In genomic region chr2:134679294-134679693, GRCh38 we compare ENCODE assay signal across 21 cellular contexts. TPM values are rescaled to one million over a fixed set of nuclear protein-coding genes. Genes with fewer than 3 reads are reported as not detected.
DNase-seq lines count a peak whose midpoint lies in the region; ATAC-seq, FAIRE-seq and TF ChIP-seq lines count a peak whose summit lies in the region.
"Had no signal": no experiment of that assay in that cellular context is flagged by ENCODE, and none has a peak within 500 bp of the region (broad histone marks: within the 10 kb centered on the region; RNA-seq: fewer than 3 reads in every experiment).

No MANE protein-coding gene starts in this region.

- DNase-seq in activated naive CD8-positive, alpha-beta T cell treated with anti-CD3 and anti-CD28 coated beads for 36 hours = no peak
- DNase-seq in GM12891 (ENCODE audit: insufficient read length, low spot score) (no peak), LoVo (ENCODE audit: low spot score) (no peak), Caco-2 (no peak)
- no peak for DNase-seq in effector memory CD8-positive, alpha-beta T cell
- no peak for DNase-seq in stimulated activated effector memory CD8-positive, alpha-beta T cell treated with anti-CD3 and anti-CD28 coated beads, Interleukin-12 subunit alpha, Interleukin-12 subunit beta, amount 100 ng/mL, for 72 hours (ENCODE audit: low spot score in 2 of 2)
- DNase-seq: BE2C, COR-L47, DMS79, GM23248, MM.1S, NCI-H1105 treated with DMSO at 0.1 percent for 48 hours, NCI-H187 treated with DMSO at 0.1 percent for 48 hours, NCI-H446, NCI-H748 treated with DMSO at 0.1 percent for 48 hours had no signal

- H3K36me3 ChIP-seq in Caco-2 (ENCODE audit: control insufficient read depth, insufficient read depth, low read length) = no peaks in the 10 kb centered on the region
- H3K36me3 ChIP-seq: BE2C had no signal

- H3K9me3 Mint-ChIP-seq in activated naive CD8-positive, alpha-beta T cell (ENCODE audit: low read depth) = no peaks in the 10 kb centered on the region
- peaks cover 1% of the 10 kb centered on the region for H3K9me3 Mint-ChIP-seq in activated naive CD8-positive, alpha-beta T cell treated with anti-CD3 and anti-CD28 coated beads for 36 hours
- H3K9me3 Mint-ChIP-seq in effector memory CD8-positive, alpha-beta T cell = no peaks in the 10 kb centered on the region
- peaks cover 2% of the 10 kb centered on the region for H3K9me3 Mint-ChIP-seq in stimulated activated effector memory CD8-positive, alpha-beta T cell treated with anti-CD3 and anti-CD28 coated beads, Interleukin-12 subunit alpha, Interleukin-12 subunit beta, amount 100 ng/mL, for 72 hours
- H3K9me3 Mint-ChIP-seq in Caco-2 (ENCODE audit: unreplicated experiment) = no peaks in the 10 kb centered on the region

- H3K27me3 ChIP-seq in Caco-2 (replicated peaks; ENCODE audit: control insufficient read depth, insufficient read depth, low read length) = peaks cover 1% of the 10 kb centered on the region; the same call in 1 of the 2 replicates
- H3K27me3 ChIP-seq: BE2C had no signal

- CTCF ChIA-PET in Caco-2 (lab: Charles Lee) = interaction anchor here (0.6 kb wide), 1 partner anchor 181 kb away, joined by 4 read pairs; no protein-coding TSS in a partner anchor

- peaks cover 59% of the 10 kb centered on the region for H3K4me1 Mint-ChIP-seq in activated naive CD8-positive, alpha-beta T cell (ENCODE audit: low read depth)
- peaks cover 26% of the 10 kb centered on the region for H3K4me1 Mint-ChIP-seq in activated naive CD8-positive, alpha-beta T cell treated with anti-CD3 and anti-CD28 coated beads for 36 hours
- H3K4me1 Mint-ChIP-seq in effector memory CD8-positive, alpha-beta T cell (ENCODE audit: low read depth in 2 of 2) = peaks cover 38 to 56% of the 10 kb centered on the region in 2 donors
- H3K4me1 Mint-ChIP-seq in stimulated activated effector memory CD8-positive, alpha-beta T cell treated with anti-CD3 and anti-CD28 coated beads, Interleukin-12 subunit alpha, Interleukin-12 subunit beta, amount 100 ng/mL, for 72 hours = peaks cover 73% of the 10 kb centered on the region
- H3K4me1 Mint-ChIP-seq in Caco-2 (ENCODE audit: low read depth, unreplicated experiment) = no peaks in the 10 kb centered on the region

- H3K36me3 Mint-ChIP-seq in activated naive CD8-positive, alpha-beta T cell = peaks cover 3% of the 10 kb centered on the region
- peaks cover 2% of the 10 kb centered on the region for H3K36me3 Mint-ChIP-seq in activated naive CD8-positive, alpha-beta T cell treated with anti-CD3 and anti-CD28 coated beads for 36 hours
- H3K36me3 Mint-ChIP-seq in effector memory CD8-positive, alpha-beta T cell (ENCODE audit: insufficient read depth) = no peaks in the 10 kb centered on the region
- H3K36me3 Mint-ChIP-seq in stimulated activated effector memory CD8-positive, alpha-beta T cell treated with anti-CD3 and anti-CD28 coated beads, Interleukin-12 subunit alpha, Interleukin-12 subunit beta, amount 100 ng/mL, for 72 hours = no peaks in the 10 kb centered on the region
- no peaks in the 10 kb centered on the region for H3K36me3 Mint-ChIP-seq in Caco-2 (ENCODE audit: insufficient read depth, unreplicated experiment)

- intact Hi-C loops in Caco-2 (cut with micrococcal nuclease; ENCODE audit: unreplicated experiment) = no loop called here

- TF ChIP-seq POLR2A in GM12891 (IDR thresholded peaks at IDR 0.05; ENCODE audit: low read depth, low read length) = no peak

- peak; percentile 16 for FAIRE-seq in GM12891 (lab: Jason Lieb, UNC)
- FAIRE-seq: GM12892 had no signal

- POLR2A ChIA-PET in Caco-2 (lab: Charles Lee) = no interaction called here

- TF ChIP-seq CTCF in Caco-2 (IDR thresholded peaks at IDR 0.05; ENCODE audit: insufficient read depth in 1 of 2, low read depth in 1 of 2, low read length in 1 of 2, severe bottlenecking in 1 of 2, unreplicated experiment in 1 of 2) = no peak

- BruUV-seq in Caco-2 (replicated peaks; lab: Mats Ljungman, UMichigan) = no TSS peak

- H3K27ac Mint-ChIP-seq in activated naive CD8-positive, alpha-beta T cell = no peak overlapping the region
- no peak overlapping the region for H3K27ac Mint-ChIP-seq in activated naive CD8-positive, alpha-beta T cell treated with anti-CD3 and anti-CD28 coated beads for 36 hours
- peak overlapping the region; percentile 68 to 87 for H3K27ac Mint-ChIP-seq in effector memory CD8-positive, alpha-beta T cell
- peak overlapping the region; percentile 68 for H3K27ac Mint-ChIP-seq in stimulated activated effector memory CD8-positive, alpha-beta T cell treated with anti-CD3 and anti-CD28 coated beads, Interleukin-12 subunit alpha, Interleukin-12 subunit beta, amount 100 ng/mL, for 72 hours
- no peak overlapping the region for H3K27ac Mint-ChIP-seq in Caco-2 (ENCODE audit: unreplicated experiment)

- H3K27me3 Mint-ChIP-seq in activated naive CD8-positive, alpha-beta T cell = no peaks in the 10 kb centered on the region
- peaks cover 39% of the 10 kb centered on the region for H3K27me3 Mint-ChIP-seq in activated naive CD8-positive, alpha-beta T cell treated with anti-CD3 and anti-CD28 coated beads for 36 hours
- H3K27me3 Mint-ChIP-seq in effector memory CD8-positive, alpha-beta T cell = no peaks in the 10 kb centered on the region
- peaks cover 8% of the 10 kb centered on the region for H3K27me3 Mint-ChIP-seq in Caco-2 (ENCODE audit: insufficient read depth, unreplicated experiment)

- ATAC-seq in effector memory CD8-positive, alpha-beta T cell (replicated peaks) = peak; percentile 56
- ATAC-seq in stimulated activated effector memory CD8-positive, alpha-beta T cell treated with anti-CD3 and anti-CD28 coated beads, Interleukin-12 subunit alpha, Interleukin-12 subunit beta, amount 100 ng/mL, for 72 hours = no peak
- no peak for ATAC-seq in SK-N-SH treated with all-trans-retinoic acid at 6 μM for 48 hours

- no peaks in the 10 kb centered on the region for H3K9me3 ChIP-seq in Caco-2
- H3K9me3 ChIP-seq: BE2C had no signal

- H3K4me3 ChIP-seq in Caco-2 (ENCODE audit: low read depth, low read length) = no peak overlapping the region
- H3K4me3 ChIP-seq: GM23248, PC-9, SK-N-MC had no signal

- H3K4me3 Mint-ChIP-seq in activated naive CD8-positive, alpha-beta T cell = peak overlapping the region; percentile 42
- H3K4me3 Mint-ChIP-seq in activated naive CD8-positive, alpha-beta T cell treated with anti-CD3 and anti-CD28 coated beads for 36 hours = no peak overlapping the region
- peak overlapping the region; percentile 70 to 76 for H3K4me3 Mint-ChIP-seq in effector memory CD8-positive, alpha-beta T cell
- H3K4me3 Mint-ChIP-seq in stimulated activated effector memory CD8-positive, alpha-beta T cell treated with anti-CD3 and anti-CD28 coated beads, Interleukin-12 subunit alpha, Interleukin-12 subunit beta, amount 100 ng/mL, for 72 hours = peak overlapping the region; percentile 27
- H3K4me3 Mint-ChIP-seq in Caco-2 (ENCODE audit: unreplicated experiment) = no peak overlapping the region

- no peaks in the 10 kb centered on the region for H3K4me1 ChIP-seq in Caco-2
- H3K4me1 ChIP-seq: BE2C had no signal

TF ChIP-seq in GM12891, 5 proteins besides CTCF, POLR2A, EP300 and RAD21:
- no peak for TF ChIP-seq PAX5 (IDR thresholded peaks at IDR 0.05; ENCODE audit: insufficient read depth, low read length, severe bottlenecking)
- TF ChIP-seq POLR2AphosphoS5 (IDR thresholded peaks at IDR 0.05; ENCODE audit: low read depth, low read length) = no peak
- TF ChIP-seq POU2F2 (IDR thresholded peaks at IDR 0.05; ENCODE audit: low read depth, low read length) = no peak
- TF ChIP-seq SPI1 (IDR thresholded peaks at IDR 0.05; ENCODE audit: low read depth, low read length) = no peak
- TF ChIP-seq TAF1 (IDR thresholded peaks at IDR 0.05; ENCODE audit: low read depth, low read length) = no peak
TF ChIP-seq in GM12891: peak in this region for 0.

TF ChIP-seq in SK-N-SH treated with all-trans-retinoic acid at 6 μM for 48 hours, 23 proteins besides CTCF, POLR2A, EP300 and RAD21:
- TF ChIP-seq CREB5 (CRISPR knock-in tag; IDR thresholded peaks at IDR 0.05; ENCODE audit: low read depth) (no peak), ESRRG (CRISPR knock-in tag; IDR thresholded peaks at IDR 0.05) (no peak), ZNF70 (CRISPR knock-in tag; IDR thresholded peaks at IDR 0.05) (no peak), ZNF565 (CRISPR knock-in tag; conservative IDR thresholded peaks at IDR 0.05; ENCODE audit: low read depth) (no peak), BACH2 (CRISPR knock-in tag; IDR thresholded peaks at IDR 0.05; ENCODE audit: borderline replicate concordance) (no peak), ISL1 (CRISPR knock-in tag; IDR thresholded peaks at IDR 0.05) (no peak), GLIS3 (CRISPR knock-in tag; IDR thresholded peaks at IDR 0.05) (no peak), POU6F1 (CRISPR knock-in tag; IDR thresholded peaks at IDR 0.05; ENCODE audit: borderline replicate concordance, low read depth) (no peak), CSDC2 (CRISPR knock-in tag; IDR thresholded peaks at IDR 0.05) (no peak), ZC3H10 (CRISPR knock-in tag; IDR thresholded peaks at IDR 0.05) (no peak)

RNA-seq across cellular contexts. Expression of gene TMEM163, which starts 39.5 kb away (rescaled TPM):
- not detected for total RNA-seq in activated naive CD8-positive, alpha-beta T cell treated with anti-CD3 and anti-CD28 coated beads for 36 hours
- polyA plus RNA-seq in GM12891 (2012; ENCODE audit: low read depth, missing spikeins) = 10.9 TPM
- total RNA-seq in Caco-2 (2022) = 3.2 and 4.1 TPM in 2 replicates
- total RNA-seq: G401, GM23248 had no signal
- polyA plus RNA-seq: GM23248 had no signal

Comparison
In these comparisons a context has a peak if more than half of its experiments do, and no peak if none do; other contexts are left out.
1. H3K4me3 Mint-ChIP-seq: peak in activated naive CD8-positive, alpha-beta T cell (single experiment), effector memory CD8-positive, alpha-beta T cell (2 of 2) and stimulated activated effector memory CD8-positive, alpha-beta T cell treated with anti-CD3 and anti-CD28 coated beads, Interleukin-12 subunit alpha, Interleukin-12 subunit beta, amount 100 ng/mL, for 72 hours (single experiment); none in activated naive CD8-positive, alpha-beta T cell treated with anti-CD3 and anti-CD28 coated beads for 36 hours (single experiment) and Caco-2 (single experiment).
2. H3K27ac Mint-ChIP-seq: peak in effector memory CD8-positive, alpha-beta T cell (2 of 2) and stimulated activated effector memory CD8-positive, alpha-beta T cell treated with anti-CD3 and anti-CD28 coated beads, Interleukin-12 subunit alpha, Interleukin-12 subunit beta, amount 100 ng/mL, for 72 hours (single experiment); none in activated naive CD8-positive, alpha-beta T cell (single experiment), activated naive CD8-positive, alpha-beta T cell treated with anti-CD3 and anti-CD28 coated beads for 36 hours (single experiment) and Caco-2 (single experiment).